ENCODE assay signal across 8 cellular contexts in the genomic region with DNA sequence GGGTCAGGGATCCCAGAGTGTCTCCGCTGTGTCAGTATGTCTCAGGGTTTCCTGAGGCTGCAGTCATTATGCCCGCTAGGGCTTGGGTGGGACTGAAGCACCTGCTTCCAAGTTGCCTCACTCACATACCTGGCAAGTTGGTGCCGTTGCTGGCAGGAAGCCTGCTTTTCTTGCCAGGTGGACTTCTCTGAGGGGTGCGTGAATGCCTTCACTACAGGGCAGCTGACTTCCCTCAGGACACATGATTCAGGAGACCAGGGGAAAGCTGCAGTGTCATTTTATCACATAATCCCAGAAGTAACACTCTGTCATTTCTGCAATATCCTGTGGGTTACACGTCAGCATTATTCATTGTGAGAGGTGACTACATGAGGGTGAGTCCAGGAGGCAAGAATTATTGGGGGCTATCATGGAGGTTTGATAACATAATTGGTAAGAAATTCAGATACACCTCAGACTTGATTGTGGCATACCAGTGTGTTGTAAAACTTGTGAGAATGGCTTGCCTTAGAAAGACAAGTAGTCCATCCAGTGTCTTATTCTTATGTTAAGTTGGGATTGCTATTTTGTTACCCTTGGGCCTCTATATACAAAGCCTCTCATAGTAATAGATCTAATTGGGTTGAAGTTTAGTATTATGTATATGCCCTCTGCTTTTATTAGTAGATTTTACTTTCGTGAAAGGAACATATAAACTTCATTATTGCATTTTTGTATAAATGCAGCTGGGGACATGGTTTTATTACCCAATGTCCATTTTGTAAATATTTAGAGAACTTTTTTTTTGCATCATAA. TPM values are rescaled to one million over a fixed set of nuclear protein-coding genes. Genes with fewer than 3 reads are reported as not detected.
DNase-seq lines count a peak whose midpoint lies in the region; ATAC-seq and TF ChIP-seq lines count a peak whose summit lies in the region.
"Had no signal": no experiment of that assay in that cellular context is flagged by ENCODE, and none has a peak within 500 bp of the region (broad histone marks: within the 10 kb centered on the region; RNA-seq: fewer than 3 reads in every experiment).

No MANE protein-coding gene starts in this region.

- ATAC-seq in activated T-helper 17 cell treated with anti-CD3 and anti-CD28 coated beads, Interleukin-2, amount 50 U/mL, for 72 hours (replicated peaks) = peak; percentile 75
- ATAC-seq in naive thymus-derived CD4-positive, alpha-beta T cell = peak; percentile 78
- ATAC-seq in CD8-positive, alpha-beta T cell = no peak
- no peak for ATAC-seq in GM21529 (IDR thresholded peaks at IDR 0.05; ENCODE audit: unreplicated experiment)

- no peaks in the 10 kb centered on the region for H3K27me3 ChIP-seq in naive thymus-derived CD4-positive, alpha-beta T cell (ENCODE audit: control insufficient read depth in 2 of 2, insufficient read depth in 2 of 2, low read length in 2 of 2)
- H3K27me3 ChIP-seq in CD8-positive, alpha-beta T cell (ENCODE audit: insufficient read depth, low read length) = no peaks in the 10 kb centered on the region
- H3K27me3 ChIP-seq in esophagus muscularis mucosa = no peaks in the 10 kb centered on the region

- no peak overlapping the region for H3K4me3 ChIP-seq in naive thymus-derived CD4-positive, alpha-beta T cell (ENCODE audit: low read length)
- H3K4me3 ChIP-seq in CD8-positive, alpha-beta T cell (ENCODE audit: low read depth, low read length) = no peak overlapping the region
- H3K4me3 ChIP-seq in esophagus muscularis mucosa = no peak overlapping the region

- no peak overlapping the region for H3K4me3 Mint-ChIP-seq in activated T-helper 17 cell treated with anti-CD3 and anti-CD28 coated beads, Interleukin-2, amount 50 U/mL, for 72 hours
- H3K4me3 Mint-ChIP-seq in naive thymus-derived CD4-positive, alpha-beta T cell = no peak overlapping the region
- H3K4me3 Mint-ChIP-seq in CD8-positive, alpha-beta T cell = no peak overlapping the region

- H3K27ac ChIP-seq in naive thymus-derived CD4-positive, alpha-beta T cell (ENCODE audit: low read depth, low read length) = no peak overlapping the region
- H3K27ac ChIP-seq in CD8-positive, alpha-beta T cell (ENCODE audit: low read depth, low read length) = no peak overlapping the region
- no peak overlapping the region for H3K27ac ChIP-seq in esophagus muscularis mucosa (replicated peaks in 1 of 4)

- H3K36me3 Mint-ChIP-seq in activated T-helper 17 cell treated with anti-CD3 and anti-CD28 coated beads, Interleukin-2, amount 50 U/mL, for 72 hours (ENCODE audit: low read depth) = no peaks in the 10 kb centered on the region
- no peaks in the 10 kb centered on the region for H3K36me3 Mint-ChIP-seq in naive thymus-derived CD4-positive, alpha-beta T cell
- no peaks in the 10 kb centered on the region for H3K36me3 Mint-ChIP-seq in CD8-positive, alpha-beta T cell

- DNase-seq in DMS79 (lab: John Stamatoyannopoulos, UW) (peak; percentile 14), HT1080 (ENCODE audit: low read depth) (peak; percentile 84), esophagus muscularis mucosa (ENCODE audit: extremely low spot score) (no peak)
- DNase-seq in naive thymus-derived CD4-positive, alpha-beta T cell = no peak
- DNase-seq in CD8-positive, alpha-beta T cell = no peak
- DNase-seq: foreskin melanocyte had no signal

- POLR2A ChIA-PET in naive thymus-derived CD4-positive, alpha-beta T cell (lab: Charles Lee) = no interaction called here
- POLR2A ChIA-PET in CD8-positive, alpha-beta T cell (lab: Charles Lee) = no interaction called here

- TF ChIP-seq POLR2A in esophagus muscularis mucosa (IDR thresholded peaks at IDR 0.05; ENCODE audit: low read depth) = no peak

- no peaks in the 10 kb centered on the region for H3K4me1 Mint-ChIP-seq in activated T-helper 17 cell treated with anti-CD3 and anti-CD28 coated beads, Interleukin-2, amount 50 U/mL, for 72 hours
- H3K4me1 Mint-ChIP-seq in naive thymus-derived CD4-positive, alpha-beta T cell = peaks cover 0 to 4% (median 0%) of the 10 kb centered on the region in 7 donors
- no peaks in the 10 kb centered on the region for H3K4me1 Mint-ChIP-seq in CD8-positive, alpha-beta T cell (ENCODE audit: low read depth)

- 67% methylated on average over 5 of the region's 6 CpGs for WGBS in esophagus muscularis mucosa

- CTCF ChIA-PET in naive thymus-derived CD4-positive, alpha-beta T cell (lab: Charles Lee) = no interaction called here
- CTCF ChIA-PET in CD8-positive, alpha-beta T cell (lab: Charles Lee) = interaction anchor here (1.7 kb wide), 1 partner anchor 34 kb away, joined by 6 read pairs; no protein-coding TSS in a partner anchor

- TF ChIP-seq CTCF in CD8-positive, alpha-beta T cell (IDR thresholded peaks at IDR 0.05) = no peak
- TF ChIP-seq CTCF in esophagus muscularis mucosa (IDR thresholded peaks at IDR 0.05) = no peak

- no peaks in the 10 kb centered on the region for H3K9me3 ChIP-seq in naive thymus-derived CD4-positive, alpha-beta T cell (ENCODE audit: control insufficient read depth in 2 of 3, low read length in 3 of 3)
- no peaks in the 10 kb centered on the region for H3K9me3 ChIP-seq in CD8-positive, alpha-beta T cell (ENCODE audit: low read length)
- H3K9me3 ChIP-seq in esophagus muscularis mucosa = peaks cover 0 to 3% (median 0%) of the 10 kb centered on the region in 4 donors

- no peaks in the 10 kb centered on the region for H3K36me3 ChIP-seq in naive thymus-derived CD4-positive, alpha-beta T cell (ENCODE audit: control insufficient read depth in 2 of 3, insufficient read depth in 3 of 3, low read length in 3 of 3)
- no peaks in the 10 kb centered on the region for H3K36me3 ChIP-seq in CD8-positive, alpha-beta T cell (ENCODE audit: insufficient read depth, low read length)
- no peaks in the 10 kb centered on the region for H3K36me3 ChIP-seq in esophagus muscularis mucosa

- no peaks in the 10 kb centered on the region for H3K4me1 ChIP-seq in naive thymus-derived CD4-positive, alpha-beta T cell (ENCODE audit: control insufficient read depth in 2 of 2, insufficient read depth in 2 of 2, low read length in 2 of 2)
- no peaks in the 10 kb centered on the region for H3K4me1 ChIP-seq in CD8-positive, alpha-beta T cell (ENCODE audit: insufficient read depth, low read length)
- H3K4me1 ChIP-seq in esophagus muscularis mucosa = no peaks in the 10 kb centered on the region

- TF ChIP-seq EP300 in esophagus muscularis mucosa (IDR thresholded peaks at IDR 0.05) = no peak

- H3K9me3 Mint-ChIP-seq in activated T-helper 17 cell treated with anti-CD3 and anti-CD28 coated beads, Interleukin-2, amount 50 U/mL, for 72 hours = no peaks in the 10 kb centered on the region
- peaks cover 0 to 12% (median 4%) of the 10 kb centered on the region in 11 donors for H3K9me3 Mint-ChIP-seq in naive thymus-derived CD4-positive, alpha-beta T cell
- no peaks in the 10 kb centered on the region for H3K9me3 Mint-ChIP-seq in CD8-positive, alpha-beta T cell

- H3K27ac Mint-ChIP-seq in activated T-helper 17 cell treated with anti-CD3 and anti-CD28 coated beads, Interleukin-2, amount 50 U/mL, for 72 hours = no peak overlapping the region
- no peak overlapping the region for H3K27ac Mint-ChIP-seq in naive thymus-derived CD4-positive, alpha-beta T cell
- no peak overlapping the region for H3K27ac Mint-ChIP-seq in CD8-positive, alpha-beta T cell

- intact Hi-C loops in naive thymus-derived CD4-positive, alpha-beta T cell (cut with micrococcal nuclease) = no loop called here
- intact Hi-C loops in CD8-positive, alpha-beta T cell (cut with DNase I, micrococcal nuclease) = no loop called here
- intact Hi-C loops in esophagus muscularis mucosa (cut with DNase I) = no loop called here

- peaks cover under 1% of the 10 kb centered on the region for H3K27me3 Mint-ChIP-seq in activated T-helper 17 cell treated with anti-CD3 and anti-CD28 coated beads, Interleukin-2, amount 50 U/mL, for 72 hours
- peaks cover 0 to 9% (median 7%) of the 10 kb centered on the region in 5 donors for H3K27me3 Mint-ChIP-seq in naive thymus-derived CD4-positive, alpha-beta T cell
- H3K27me3 Mint-ChIP-seq in CD8-positive, alpha-beta T cell (ENCODE audit: low read depth) = no peaks in the 10 kb centered on the region

RNA-seq across cellular contexts. Expression of a gene that starts 44.1 kb away (rescaled TPM):
- 76.3 and 83.9 TPM in 2 replicates for total RNA-seq in HT1080 (2014; rRNA removed; shearing (Covaris generic))
- polyA plus RNA-seq in HT1080 (2015; cell fraction: cytosol; rRNA removed) = 103 and 126 TPM in 2 replicates
- 341 and 370 TPM in 2 replicates for polyA plus RNA-seq in HT1080 (2015; cell fraction: nucleus; rRNA removed)
- total RNA-seq in activated T-helper 17 cell treated with anti-CD3 and anti-CD28 coated beads, Interleukin-2, amount 50 U/mL, for 72 hours = 1 to 10 TPM; 6.5 to 8.0 TPM
- total RNA-seq in naive thymus-derived CD4-positive, alpha-beta T cell = 10 to 100 TPM in 1 of 5 experiments, 1 to 10 TPM in 4; 3.7 to 10.3 (median 4.2) TPM
- 1 to 10 TPM; 1.1 to 2.0 TPM for polyA plus RNA-seq in naive thymus-derived CD4-positive, alpha-beta T cell
- 10 to 100 TPM; 10.0 to 10.9 TPM for total RNA-seq in CD8-positive, alpha-beta T cell
- 10 to 100 TPM; 22.7 to 39.9 (median 34.7) TPM for total RNA-seq in esophagus muscularis mucosa

Comparison
In these comparisons a context has a peak if more than half of its experiments do, and no peak if none do; other contexts are left out.
1. DNase-seq: peak in DMS79 (single experiment) and HT1080 (single experiment); none in naive thymus-derived CD4-positive, alpha-beta T cell (0 of 9), CD8-positive, alpha-beta T cell (0 of 7) and esophagus muscularis mucosa (single experiment).
2. ATAC-seq: peak in activated T-helper 17 cell treated with anti-CD3 and anti-CD28 coated beads, Interleukin-2, amount 50 U/mL, for 72 hours (single experiment) and naive thymus-derived CD4-positive, alpha-beta T cell (single experiment); none in CD8-positive, alpha-beta T cell (single experiment) and GM21529 (single experiment).